8 cellular contexts compared by ENCODE assay signal in genomic region chr12:19288603-19289244, GRCh38.
DNase-seq lines count a peak whose midpoint lies in the region; ATAC-seq, FAIRE-seq and TF ChIP-seq lines count a peak whose summit lies in the region.

No MANE protein-coding gene starts in this region.

- H3K36me3 Mint-ChIP-seq in activated naive CD4-positive, alpha-beta T cell treated with anti-CD3 and anti-CD28 coated beads, Interleukin-2, amount 10 ng/mL, durations not matched to agents 7 days and 5 days = no peaks in the 10 kb centered on the region

- H3K27me3 ChIP-seq in H1 (replicated peaks in 1 of 4; ENCODE audit: control insufficient read depth in 3 of 4, extremely low read depth in 1 of 4, insufficient read depth in 3 of 4, low read length in 3 of 4) (no peaks in the 10 kb centered on the region), neural cell (ENCODE audit: insufficient read depth, low read depth, low read length) (no peaks in the 10 kb centered on the region)

- CTCF ChIA-PET in H1 (lab: Charles Lee; ENCODE audit: partially characterized antibody) = interaction anchor here (0.6 to 1.6 kb wide), 10 partner anchors 8 to 87 kb away, joined by 3 to 7 read pairs (median 3); no protein-coding TSS in a partner anchor
- CTCF ChIA-PET in activated naive CD4-positive, alpha-beta T cell treated with anti-CD3 and anti-CD28 coated beads, Interleukin-2, amount 10 ng/mL, durations not matched to agents 7 days and 5 days (lab: Charles Lee) = interaction anchor here (1.7 kb wide), 1 partner anchor 11 kb away, joined by 4 read pairs; no protein-coding TSS in a partner anchor

- peak; percentile 50 to 52 for TF ChIP-seq RAD21 in H1 (IDR thresholded peaks at IDR 0.05 in 1 of 2, conservative IDR thresholded peaks at IDR 0.05 in 1 of 2; ENCODE audit: low read depth in 2 of 2, low read length in 2 of 2)
- peak; percentile 64 for TF ChIP-seq RAD21 in neural cell (conservative IDR thresholded peaks at IDR 0.05)

- TF ChIP-seq CTCF in H1 (IDR thresholded peaks at IDR 0.05; ENCODE audit: control extremely low read depth in 1 of 3, insufficient read depth in 1 of 3, low read depth in 1 of 3, low read length in 3 of 3) = peak in 2 of 3 experiments; percentile 11 to 58; a peak in 2 of 4 replicates
- TF ChIP-seq CTCF in neural cell (IDR thresholded peaks at IDR 0.05; ENCODE audit: poor library complexity, severe bottlenecking) = peak; percentile 69

- no peak overlapping the region for H3K27ac ChIP-seq in H1 (ENCODE audit: low read depth, low read length)
- H3K27ac ChIP-seq in neural cell (ENCODE audit: low read length) = no peak overlapping the region

- H3K23me2 ChIP-seq in H1 (ENCODE audit: low read depth, low read length) = no peaks in the 10 kb centered on the region

- H3K36me3 ChIP-seq in H1 (ENCODE audit: control insufficient read depth in 2 of 4, insufficient read depth in 4 of 4, low read length in 3 of 4) (peaks cover 0 to 28% (median 10%) of the 10 kb centered on the region in 4 experiments; a peak in 5 of 8 replicates), neural cell (ENCODE audit: insufficient read depth, low read length) (peaks cover 5% of the 10 kb centered on the region)

- no peak overlapping the region for H4K91ac ChIP-seq in H1 (replicated peaks; ENCODE audit: insufficient read length, low read length)

- H3K23ac ChIP-seq in H1 (ENCODE audit: insufficient read length) = no peak overlapping the region

- no peak overlapping the region for H2BK15ac ChIP-seq in H1 (ENCODE audit: low read length)

- no peak overlapping the region for H3K4me3 Mint-ChIP-seq in activated naive CD4-positive, alpha-beta T cell treated with anti-CD3 and anti-CD28 coated beads, Interleukin-2, amount 10 ng/mL, durations not matched to agents 7 days and 5 days

- H3K79me1 ChIP-seq in H1 (ENCODE audit: low read depth, low read length) = no peaks in the 10 kb centered on the region; the same call in 1 of the 2 replicates

- TF ChIP-seq EP300 in H1 (IDR thresholded peaks at IDR 0.05; ENCODE audit: borderline replicate concordance in 1 of 2, low read depth in 2 of 2, low read length in 2 of 2) (no peak), neural cell (conservative IDR thresholded peaks at IDR 0.05; ENCODE audit: poor library complexity, severe bottlenecking) (no peak)

- H2AFZ ChIP-seq in H1 (ENCODE audit: low read length) (no peak overlapping the region), neural cell (ENCODE audit: low read depth, low read length) (no peak overlapping the region)

- H4K20me1 ChIP-seq in H1 (replicated peaks in 1 of 2; ENCODE audit: control insufficient read depth in 1 of 2, insufficient read depth in 2 of 2, low read length in 2 of 2) = no peaks in the 10 kb centered on the region
- no peaks in the 10 kb centered on the region for H4K20me1 ChIP-seq in neural cell (ENCODE audit: insufficient read depth)

- H2AK5ac ChIP-seq in H1 (ENCODE audit: low read depth, low read length) = no peak overlapping the region

- no peak overlapping the region for H2BK120ac ChIP-seq in H1 (replicated peaks; ENCODE audit: low read depth, low read length)

- no peak overlapping the region for H3K4me2 ChIP-seq in H1 (ENCODE audit: insufficient read depth in 1 of 2, low read depth in 2 of 2, low read length in 2 of 2)
- no peak overlapping the region for H3K4me2 ChIP-seq in neural cell (ENCODE audit: low read length)

- no peak overlapping the region for H2BK5ac ChIP-seq in H1 (ENCODE audit: low read depth, low read length)

- no peak overlapping the region for H3K9ac ChIP-seq in H1 (replicated peaks in 1 of 4; ENCODE audit: extremely low read depth in 1 of 4, low read depth in 3 of 4, low read length in 3 of 4)
- no peak overlapping the region for H3K9ac ChIP-seq in neural cell (ENCODE audit: low read length)

- H3K18ac ChIP-seq in H1 (ENCODE audit: extremely low read depth, low read length) = no peak overlapping the region

- ATAC-seq in HG02885 (IDR thresholded peaks at IDR 0.05; ENCODE audit: poor library complexity, unreplicated experiment) = peak; percentile 75
- no peak for ATAC-seq in activated CD4-positive, CD25-positive, alpha-beta regulatory T cell treated with anti-CD3 and anti-CD28 coated beads, Interleukin-2, amount 50 U/mL, for 24 hours

- no peaks in the 10 kb centered on the region for H3F3A ChIP-seq in neural cell (ENCODE audit: insufficient read depth, low read length, poor library complexity, severe bottlenecking)

- no peaks in the 10 kb centered on the region for H3K4me1 Mint-ChIP-seq in activated naive CD4-positive, alpha-beta T cell treated with anti-CD3 and anti-CD28 coated beads, Interleukin-2, amount 10 ng/mL, durations not matched to agents 7 days and 5 days

- H3K27ac Mint-ChIP-seq in activated naive CD4-positive, alpha-beta T cell treated with anti-CD3 and anti-CD28 coated beads, Interleukin-2, amount 10 ng/mL, durations not matched to agents 7 days and 5 days = no peak overlapping the region

- no peak for TF ChIP-seq POLR2A in H1 (IDR thresholded peaks at IDR 0.05; ENCODE audit: control extremely low read depth in 1 of 2, low read depth in 2 of 2, low read length in 2 of 2)

- H3K4me3 ChIP-seq in H1 (ENCODE audit: extremely low read depth in 1 of 4, insufficient read depth in 2 of 4, low read depth in 3 of 4, low read length in 4 of 4) (0 out of 8 replicates have a peak overlapping the region, but pooled peaks of 1 of the 4 experiments have one; percentile 4), neural cell (ENCODE audit: low read length) (no peak overlapping the region)

- no peaks in the 10 kb centered on the region for H3K9me3 ChIP-seq in H1 (ENCODE audit: insufficient read depth in 2 of 2, low read depth in 1 of 2, low read length in 1 of 2)
- H3K9me3 ChIP-seq in neural cell (ENCODE audit: low read length) = no peaks in the 10 kb centered on the region

- H2BK20ac ChIP-seq in H1 (ENCODE audit: low read length) = no peak overlapping the region

- H3K27me3 Mint-ChIP-seq in activated naive CD4-positive, alpha-beta T cell treated with anti-CD3 and anti-CD28 coated beads, Interleukin-2, amount 10 ng/mL, durations not matched to agents 7 days and 5 days = no peaks in the 10 kb centered on the region

- no peaks in the 10 kb centered on the region for H3K9me3 Mint-ChIP-seq in activated naive CD4-positive, alpha-beta T cell treated with anti-CD3 and anti-CD28 coated beads, Interleukin-2, amount 10 ng/mL, durations not matched to agents 7 days and 5 days

- peak; percentile 19 for FAIRE-seq in H1 (lab: Jason Lieb, UNC)

- DNase-seq in DMS79 treated with DMSO at 0.1 percent for 48 hours (lab: John Stamatoyannopoulos, UW) (peak; percentile 27), NCI-H69 (lab: John Stamatoyannopoulos, UW) (peak; percentile 52), H1 (ENCODE audit: low read depth in 1 of 2, low spot score in 2 of 2) (no peak), KG1 (lab: John Stamatoyannopoulos, UW) (no peak)
- DNase-seq in activated naive CD4-positive, alpha-beta T cell treated with anti-CD3 and anti-CD28 coated beads, Interleukin-2, amount 10 ng/mL, durations not matched to agents 7 days and 5 days = no peak

- POLR2A ChIA-PET in H1 (lab: Charles Lee; ENCODE audit: partially characterized antibody) = no interaction called here

- H3K9me2 ChIP-seq in neural cell (ENCODE audit: insufficient read depth, low read length) = no peaks in the 10 kb centered on the region

- no peak overlapping the region for H3K14ac ChIP-seq in H1 (ENCODE audit: insufficient read length)

- no peaks in the 10 kb centered on the region for H3K4me1 ChIP-seq in H1 (replicated peaks in 1 of 4; ENCODE audit: control insufficient read depth in 3 of 4, insufficient read depth in 4 of 4, low read length in 3 of 4)

- H3K56ac ChIP-seq in H1 (replicated peaks; ENCODE audit: insufficient read length, low read depth, low read length) = no peak overlapping the region

- WGBS in H1 (ENCODE audit: extremely low coverage in 1 of 2, insufficient coverage in 1 of 2, insufficient read length in 1 of 2, insufficient replicate concordance in 2 of 2, low coverage in 1 of 2, low lambda C conversion rate in 2 of 2, missing lambda C conversion rate in 1 of 2), 2 experiments = 79% methylated on average over 2 of the region's 2 CpGs; no CpG with 5 or more reads in 1 of the 2 experiments

- H2BK12ac ChIP-seq in H1 (ENCODE audit: low read depth, low read length) = no peak overlapping the region

- H3K79me2 ChIP-seq in H1 (ENCODE audit: control insufficient read depth in 1 of 2, insufficient read depth in 2 of 2, low read length in 2 of 2) (no peaks in the 10 kb centered on the region; a peak in 1 of 4 replicates), neural cell (replicated peaks; ENCODE audit: insufficient read depth, low read length) (no peaks in the 10 kb centered on the region)

- H4K8ac ChIP-seq in H1 (ENCODE audit: extremely low read depth, insufficient read depth, low read length) = no peak overlapping the region

- no peak overlapping the region for H4K5ac ChIP-seq in H1 (ENCODE audit: insufficient read length, low read depth, low read length)

- no peak overlapping the region for H3K4ac ChIP-seq in H1 (replicated peaks; ENCODE audit: insufficient read length, low read depth, low read length)

TF ChIP-seq in neural cell, 6 proteins besides CTCF, POLR2A, EP300 and RAD21:
- peak; percentile 70 for TF ChIP-seq SMC3 (conservative IDR thresholded peaks at IDR 0.05; ENCODE audit: poor library complexity)
- no peak for TF ChIP-seq REST (IDR thresholded peaks at IDR 0.05; ENCODE audit: borderline replicate concordance)

Comparison
In these comparisons a context has a peak if more than half of its experiments do, and no peak if none do; other contexts are left out.
1. DNase-seq: peak in DMS79 treated with DMSO at 0.1 percent for 48 hours (single experiment) and NCI-H69 (single experiment); none in H1 (0 of 2), activated naive CD4-positive, alpha-beta T cell treated with anti-CD3 and anti-CD28 coated beads, Interleukin-2, amount 10 ng/mL, durations not matched to agents 7 days and 5 days (single experiment) and KG1 (single experiment).